Comparison of ENCODE assay signal across 14 cellular contexts in genomic region chr4:55237839-55238238, GRCh38.
DNase-seq lines count a peak whose midpoint lies in the region; ATAC-seq lines count a peak whose summit lies in the region.
"Had no signal": no experiment of that assay in that cellular context is flagged by ENCODE, and none has a peak within 500 bp of the region (broad histone marks: within the 10 kb centered on the region; RNA-seq: fewer than 3 reads in every experiment).

No MANE protein-coding gene starts in this region.

- in situ Hi-C loops in KBM-7 (cut with MboI; ENCODE audit: low pct_unique_long_range_greater_than_20kb, low sequenced_read_pairs) = no loop called here

- no peak overlapping the region for H3K27ac Mint-ChIP-seq in activated naive CD4-positive, alpha-beta T cell treated with anti-CD3 and anti-CD28 coated beads, Interleukin-2, amount 50 U/mL, for 72 hours
- H3K27ac Mint-ChIP-seq: CD4-positive, alpha-beta T cell; CD8-positive, alpha-beta T cell had no signal

- DNase-seq in GF-D8 (lab: John Stamatoyannopoulos, UW) = peak; percentile 19
- DNase-seq in KBM-7 = peak; percentile 22
- DNase-seq in OCI-M2 (lab: John Stamatoyannopoulos, UW; ENCODE audit: unreplicated experiment) = no peak
- DNase-seq in activated naive CD4-positive, alpha-beta T cell treated with anti-CD3 and anti-CD28 coated beads, Interleukin-2, amount 50 U/mL, for 72 hours (ENCODE audit: low spot score in 2 of 2) = no peak
- DNase-seq: 8988T; ACHN; BE2C; Caco-2; Calu3; CD4-positive, alpha-beta T cell; CD8-positive, alpha-beta T cell; DMS79 treated with DMSO at 0.1 percent for 48 hours had no signal

- H3K9me3 Mint-ChIP-seq in activated naive CD4-positive, alpha-beta T cell treated with anti-CD3 and anti-CD28 coated beads, Interleukin-2, amount 50 U/mL, for 72 hours = peaks cover 17 to 27% of the 10 kb centered on the region in 2 donors

- no peak for ATAC-seq in GM21423 (IDR thresholded peaks at IDR 0.05; ENCODE audit: unreplicated experiment)
- ATAC-seq in activated naive CD4-positive, alpha-beta T cell treated with anti-CD3 and anti-CD28 coated beads, Interleukin-2, amount 50 U/mL, for 72 hours = no peak
- ATAC-seq: CD8-positive, alpha-beta T cell; GM12878 had no signal

- peaks cover 17 to 32% of the 10 kb centered on the region in 2 donors for H3K36me3 Mint-ChIP-seq in activated naive CD4-positive, alpha-beta T cell treated with anti-CD3 and anti-CD28 coated beads, Interleukin-2, amount 50 U/mL, for 72 hours
- H3K36me3 Mint-ChIP-seq: CD8-positive, alpha-beta T cell had no signal

Comparison
In these comparisons a context has a peak if more than half of its experiments do, and no peak if none do; other contexts are left out.
1. DNase-seq: peak in GF-D8 (single experiment) and KBM-7 (single experiment); none in OCI-M2 (single experiment) and activated naive CD4-positive, alpha-beta T cell treated with anti-CD3 and anti-CD28 coated beads, Interleukin-2, amount 50 U/mL, for 72 hours (0 of 2).